ENCODE assay signal across 15 cellular contexts in genomic region chr20:15515706-15516105, GRCh38.
DNase-seq lines count a peak whose midpoint lies in the region; ATAC-seq, FAIRE-seq and TF ChIP-seq lines count a peak whose summit lies in the region.
"Had no signal": no experiment of that assay in that cellular context is flagged by ENCODE, and none has a peak within 500 bp of the region (broad histone marks: within the 10 kb centered on the region; RNA-seq: fewer than 3 reads in every experiment).

No MANE protein-coding gene starts in this region.

- H3K9me3 ChIP-seq in smooth muscle cell (replicated peaks; ENCODE audit: low read depth), result no peaks in the 10 kb centered on the region
- no peaks in the 10 kb centered on the region for H3K9me3 ChIP-seq in pancreas
- H3K9me3 ChIP-seq: HAP-1 had no signal

- H3K79me2 ChIP-seq in smooth muscle cell (ENCODE audit: low read depth), result no peaks in the 10 kb centered on the region

- no peaks in the 10 kb centered on the region for H4K20me1 ChIP-seq in smooth muscle cell (ENCODE audit: low read depth)

- H3K27me3 ChIP-seq in smooth muscle cell (ENCODE audit: low read depth) (no peaks in the 10 kb centered on the region), pancreas (no peaks in the 10 kb centered on the region)

- intact Hi-C loops in pancreas (cut with DNase I), result no loop called here

- 40% methylated on average over 2 of the region's 2 CpGs for WGBS in smooth muscle cell (ENCODE audit: low lambda C conversion rate)
- WGBS in pancreas, 2 donors, result 54 to 59% methylated on average over 2 of the region's 2 CpGs

- H3K9ac ChIP-seq in smooth muscle cell (ENCODE audit: low read depth), result no peak overlapping the region

- no peak for FAIRE-seq in pancreas (lab: Jason Lieb, UNC)

- H3K36me3 ChIP-seq in smooth muscle cell (ENCODE audit: low read depth), result no peaks in the 10 kb centered on the region
- H3K36me3 ChIP-seq in pancreas, result no peaks in the 10 kb centered on the region
- H3K36me3 ChIP-seq: HAP-1 had no signal

- TF ChIP-seq CTCF in smooth muscle cell (IDR thresholded peaks at IDR 0.05; ENCODE audit: borderline replicate concordance, insufficient read depth, poor library complexity, severe bottlenecking), result no peak
- TF ChIP-seq CTCF in pancreas (IDR thresholded peaks at IDR 0.05), result no peak

- peak; percentile 17 for DNase-seq in DMS 273 treated with DMSO at 0.1 percent for 48 hours (lab: John Stamatoyannopoulos, UW)
- DNase-seq in OCI-M1 (lab: John Stamatoyannopoulos, UW), result peak; percentile 32
- peak; percentile 36 for DNase-seq in cerebellum (ENCODE audit: low spot score)
- DNase-seq in smooth muscle cell (lab: John Stamatoyannopoulos, UW; ENCODE audit: unreplicated experiment), result no peak
- no peak for DNase-seq in pancreas
- DNase-seq in dedifferentiated amniotic fluid mesenchymal stem cell (ENCODE audit: extremely low spot score), result no peak
- no peak for DNase-seq in iPS-NIHi11 (ENCODE audit: low spot score)
- DNase-seq: ACHN; CD8-positive, alpha-beta T cell; NCI-H1436; NCI-H2029 treated with DMSO at 0.1 percent for 48 hours; NCI-H2227 treated with DMSO at 0.1 percent for 48 hours; NCI-H526 treated with DMSO at 0.1 percent for 48 hours; SHP77 had no signal

- no peaks in the 10 kb centered on the region for H3F3A ChIP-seq in smooth muscle cell (ENCODE audit: low read depth)

- peak overlapping the region; percentile 20 for H3K4me2 ChIP-seq in smooth muscle cell

- peak overlapping the region; percentile 13 for H3K27ac ChIP-seq in smooth muscle cell (ENCODE audit: low read depth)
- no peak overlapping the region for H3K27ac ChIP-seq in pancreas

- H2AFZ ChIP-seq in smooth muscle cell (ENCODE audit: low read depth), result no peak overlapping the region

- H3K4me3 ChIP-seq in smooth muscle cell (no peak overlapping the region), pancreas (no peak overlapping the region)
- H3K4me3 ChIP-seq: HAP-1 had no signal

- ATAC-seq in pancreas, result no peak
- ATAC-seq: CD8-positive, alpha-beta T cell had no signal

- H3K4me1 ChIP-seq in smooth muscle cell (ENCODE audit: low read depth) (no peaks in the 10 kb centered on the region), pancreas (no peaks in the 10 kb centered on the region)
- H3K4me1 ChIP-seq: HAP-1 had no signal

Comparison
In these comparisons a context has a peak if more than half of its experiments do, and no peak if none do; other contexts are left out.
1. DNase-seq: peak in DMS 273 treated with DMSO at 0.1 percent for 48 hours (single experiment), OCI-M1 (single experiment) and cerebellum (single experiment); none in smooth muscle cell (single experiment), pancreas (0 of 6), dedifferentiated amniotic fluid mesenchymal stem cell (single experiment) and iPS-NIHi11 (single experiment).